11 cellular contexts compared by ENCODE assay signal in genomic region chr4:17447056-17447455, GRCh38.
DNase-seq lines count a peak whose midpoint lies in the region; ATAC-seq, FAIRE-seq and TF ChIP-seq lines count a peak whose summit lies in the region.
"Had no signal": no experiment of that assay in that cellular context is flagged by ENCODE, and none has a peak within 500 bp of the region (broad histone marks: within the 10 kb centered on the region; RNA-seq: fewer than 3 reads in every experiment).

No MANE protein-coding gene starts in this region.

- 49 to 64% methylated on average over 5 of the region's 5 CpGs for WGBS in pancreas, 2 donors

- DNase-seq in GM03348 (ENCODE audit: low spot score): peak; percentile 39
- peak; percentile 12 for DNase-seq in RPMI7951 (ENCODE audit: low read depth)
- DNase-seq in brain microvascular endothelial cell: peak; percentile 18
- DNase-seq in fibroblast of the aortic adventitia (ENCODE audit: low read depth): peak; percentile 76
- DNase-seq in ACHN: no peak
- no peak for DNase-seq in pancreas
- DNase-seq in MV-4-11 (lab: John Stamatoyannopoulos, UW): no peak
- DNase-seq in SHP77 (lab: John Stamatoyannopoulos, UW): no peak
- DNase-seq: NCI-H187 treated with DMSO at 0.1 percent for 48 hours, SHP77 treated with DMSO at 0.1 percent for 48 hours had no signal

- H3K27ac ChIP-seq in brain microvascular endothelial cell: no peak overlapping the region
- H3K27ac ChIP-seq in pancreas: no peak overlapping the region
- H3K27ac ChIP-seq: HL-60 had no signal

- ATAC-seq in pancreas: no peak

- H3K27me3 ChIP-seq in brain microvascular endothelial cell (replicated peaks) (no peaks in the 10 kb centered on the region), pancreas (no peaks in the 10 kb centered on the region)

- TF ChIP-seq CTCF in brain microvascular endothelial cell (IDR thresholded peaks at IDR 0.05; ENCODE audit: low read depth, low read length, missing control alignments): no peak
- no peak for TF ChIP-seq CTCF in fibroblast of the aortic adventitia (IDR thresholded peaks at IDR 0.05; ENCODE audit: insufficient read depth, low read length)
- no peak for TF ChIP-seq CTCF in pancreas (IDR thresholded peaks at IDR 0.05)

- in situ Hi-C loops in brain microvascular endothelial cell (cut with HindIII; ENCODE audit: low pct_ligation_motif_present, low sequenced_read_pairs) (no loop called here), ACHN (cut with HindIII; ENCODE audit: low pct_ligation_motif_present, low pct_unique_long_range_greater_than_20kb, low sequenced_read_pairs) (no loop called here)

- H3K36me3 ChIP-seq in brain microvascular endothelial cell (replicated peaks): no peaks in the 10 kb centered on the region
- no peaks in the 10 kb centered on the region for H3K36me3 ChIP-seq in pancreas

- no peaks in the 10 kb centered on the region for H3K4me1 ChIP-seq in pancreas

- no peaks in the 10 kb centered on the region for H3K9me3 ChIP-seq in pancreas

- intact Hi-C loops in pancreas (cut with DNase I): no loop called here

- no peak for FAIRE-seq in pancreas (lab: Jason Lieb, UNC)

- H3K4me3 ChIP-seq in brain microvascular endothelial cell (ENCODE audit: low read depth, low read length): no peak overlapping the region
- no peak overlapping the region for H3K4me3 ChIP-seq in fibroblast of the aortic adventitia (ENCODE audit: low read depth, low read length)
- H3K4me3 ChIP-seq in pancreas: no peak overlapping the region

Comparison
In these comparisons a context has a peak if more than half of its experiments do, and no peak if none do; other contexts are left out.
1. DNase-seq: peak in GM03348 (single experiment), RPMI7951 (single experiment), brain microvascular endothelial cell (single experiment) and fibroblast of the aortic adventitia (single experiment); none in ACHN (single experiment), pancreas (0 of 6), MV-4-11 (single experiment) and SHP77 (0 of 2).